ENCODE assay signal across 8 cellular contexts in genomic region chr7:91263359-91264082, GRCh38. TPM values are rescaled to one million over a fixed set of nuclear protein-coding genes. Genes with fewer than 3 reads are reported as not detected.
DNase-seq lines count a peak whose midpoint lies in the region; TF ChIP-seq lines count a peak whose summit lies in the region.

No MANE protein-coding gene starts in this region.

- peaks cover 8% of the 10 kb centered on the region for H3K27me3 ChIP-seq in CD4-positive, alpha-beta memory T cell (ENCODE audit: insufficient read depth, low read length)
- H3K27me3 ChIP-seq in HUES48 (ENCODE audit: control insufficient read depth, insufficient read depth, low read length) (peaks cover 85% of the 10 kb centered on the region), SJCRH30 (no peaks in the 10 kb centered on the region), muscle layer of colon (ENCODE audit: control insufficient read depth in 1 of 2, insufficient read depth in 2 of 2, low read length in 2 of 2) (no peaks in the 10 kb centered on the region)

- H3K4me3 ChIP-seq in CD4-positive, alpha-beta memory T cell (ENCODE audit: low read length in 2 of 2), result peak overlapping the region in 1 of 2 donors; percentile 14
- H3K4me3 ChIP-seq in HUES48 (ENCODE audit: low read depth, low read length) (peak overlapping the region; percentile 65), SJCRH30 (peak overlapping the region; percentile 87), muscle layer of colon (ENCODE audit: low read depth in 1 of 2, low read length in 2 of 2) (peak overlapping the region; percentile 66 to 84)

- H3K9me3 ChIP-seq in CD4-positive, alpha-beta memory T cell (ENCODE audit: control insufficient read depth in 1 of 2, low read length in 2 of 2), result no peaks in the 10 kb centered on the region
- no peaks in the 10 kb centered on the region for H3K9me3 ChIP-seq in HUES48 (ENCODE audit: control insufficient read depth, insufficient read depth, low read length)
- H3K9me3 ChIP-seq in SJCRH30 (replicated peaks), result no peaks in the 10 kb centered on the region
- H3K9me3 ChIP-seq in muscle layer of colon (ENCODE audit: low read length), result no peaks in the 10 kb centered on the region

- H3K9ac ChIP-seq in HUES48 (ENCODE audit: low read depth, low read length) (no peak overlapping the region), muscle layer of colon (ENCODE audit: low read length) (peak overlapping the region; percentile 72)

- CTCF ChIA-PET in CD4-positive, alpha-beta memory T cell (lab: Charles Lee; ENCODE audit: partially characterized antibody), result no interaction called here
- CTCF ChIA-PET in GM10248 (lab: Yijun Ruan, JAX), result interaction anchor here (1.1 kb wide), 1 partner anchor 15 kb away, joined by 3 read pairs; no protein-coding TSS in a partner anchor

- H3K27ac ChIP-seq in CD4-positive, alpha-beta memory T cell (ENCODE audit: low read depth, low read length), result no peak overlapping the region
- H3K27ac ChIP-seq in HUES48 (ENCODE audit: low read depth, low read length), result no peak overlapping the region
- peak overlapping the region; percentile 90 for H3K27ac ChIP-seq in SJCRH30
- peak overlapping the region; percentile 50 for H3K27ac ChIP-seq in muscle layer of colon (ENCODE audit: low read depth, low read length)

- H3K4me1 ChIP-seq in CD4-positive, alpha-beta memory T cell (ENCODE audit: insufficient read depth, low read length), result peaks cover 8% of the 10 kb centered on the region
- H3K4me1 ChIP-seq in HUES48 (ENCODE audit: control insufficient read depth, insufficient read depth, low read length) (peaks cover 28% of the 10 kb centered on the region), SJCRH30 (peaks cover 7% of the 10 kb centered on the region), muscle layer of colon (ENCODE audit: insufficient read depth, low read length) (peaks cover 3% of the 10 kb centered on the region)

- peak overlapping the region; percentile 40 to 74 (median 65) for H3K4me3 Mint-ChIP-seq in CD4-positive, alpha-beta memory T cell

- no peaks in the 10 kb centered on the region for H3K36me3 ChIP-seq in CD4-positive, alpha-beta memory T cell (ENCODE audit: insufficient read depth, low read length)
- H3K36me3 ChIP-seq in HUES48 (ENCODE audit: control insufficient read depth, insufficient read depth, low read length) (no peaks in the 10 kb centered on the region), SJCRH30 (peaks cover 3% of the 10 kb centered on the region; the same call in 1 of the 2 replicates), muscle layer of colon (ENCODE audit: insufficient read depth, low read length) (no peaks in the 10 kb centered on the region)

- no peak for TF ChIP-seq POLR2A in erythroblast (IDR thresholded peaks at IDR 0.05; ENCODE audit: low read length)

- no peak for TF ChIP-seq CTCF in GM10248 (IDR thresholded peaks at IDR 0.05; ENCODE audit: control extremely low read depth, extremely low read depth, low read depth, missing control alignments)

- intact Hi-C loops in CD4-positive, alpha-beta memory T cell (cut with micrococcal nuclease), result no loop called here

- H3K36me3 Mint-ChIP-seq in CD4-positive, alpha-beta memory T cell, result no peaks in the 10 kb centered on the region

- POLR2A ChIA-PET in CD4-positive, alpha-beta memory T cell (lab: Charles Lee; ENCODE audit: partially characterized antibody), result no interaction called here
- POLR2A ChIA-PET in GM10248 (lab: Yijun Ruan, JAX), result no interaction called here

- DNase-seq in CD4-positive, alpha-beta memory T cell, result no peak
- peak; percentile 75 to 77 for DNase-seq in SJCRH30
- DNase-seq in erythroblast (lab: John Stamatoyannopoulos, UW), result peak; percentile 45 to 57
- DNase-seq in stimulated activated naive CD4-positive, alpha-beta T cell treated with Interleukin-2 at 50 U/mL for 16 hours (lab: John Stamatoyannopoulos, UW), result no peak
- no peak for DNase-seq in GM10248 (ENCODE audit: extremely low spot score)
- DNase-seq in activated CD8-positive, alpha-beta memory T cell treated with anti-CD3 and anti-CD28 coated beads, Interleukin-2, amount 50 U/mL, for 48 hours, result no peak

- no peak overlapping the region for H3K27ac Mint-ChIP-seq in CD4-positive, alpha-beta memory T cell

- peaks cover 0 to 30% (median 3%) of the 10 kb centered on the region in 4 donors for H3K4me1 Mint-ChIP-seq in CD4-positive, alpha-beta memory T cell

- peaks cover 17 to 29% of the 10 kb centered on the region in 2 donors for H3K27me3 Mint-ChIP-seq in CD4-positive, alpha-beta memory T cell

- peaks cover 0 to 4% (median 0%) of the 10 kb centered on the region in 8 donors for H3K9me3 Mint-ChIP-seq in CD4-positive, alpha-beta memory T cell

RNA-seq across cellular contexts. Expression of gene FZD1, which starts 0.7 kb away (rescaled TPM):
- total RNA-seq in CD4-positive, alpha-beta memory T cell, result under 1 TPM; 0.08 to 0.09 TPM
- polyA plus RNA-seq in CD4-positive, alpha-beta memory T cell, result not detected
- 20.8 and 23.4 TPM in 2 replicates for total RNA-seq in SJCRH30 (2014; rRNA removed; shearing (Covaris generic))

Comparison
In these comparisons a context has a peak if more than half of its experiments do, and no peak if none do; other contexts are left out.
1. DNase-seq: peak in SJCRH30 (2 of 2) and erythroblast (2 of 2); none in CD4-positive, alpha-beta memory T cell (0 of 5), stimulated activated naive CD4-positive, alpha-beta T cell treated with Interleukin-2 at 50 U/mL for 16 hours (single experiment), GM10248 (single experiment) and activated CD8-positive, alpha-beta memory T cell treated with anti-CD3 and anti-CD28 coated beads, Interleukin-2, amount 50 U/mL, for 48 hours (single experiment).
2. H3K27ac ChIP-seq: peak in SJCRH30 (single experiment) and muscle layer of colon (single experiment); none in CD4-positive, alpha-beta memory T cell (single experiment) and HUES48 (single experiment).
3. RNA of gene FZD1, which starts 0.7 kb away (total RNA-seq): 20.8 to 23.4 TPM in SJCRH30; 0.08 to 0.09 TPM in CD4-positive, alpha-beta memory T cell; every median in the first group is over 10 times any median in the second.